ENCODE assay signal across 27 cellular contexts in the genomic region with DNA sequence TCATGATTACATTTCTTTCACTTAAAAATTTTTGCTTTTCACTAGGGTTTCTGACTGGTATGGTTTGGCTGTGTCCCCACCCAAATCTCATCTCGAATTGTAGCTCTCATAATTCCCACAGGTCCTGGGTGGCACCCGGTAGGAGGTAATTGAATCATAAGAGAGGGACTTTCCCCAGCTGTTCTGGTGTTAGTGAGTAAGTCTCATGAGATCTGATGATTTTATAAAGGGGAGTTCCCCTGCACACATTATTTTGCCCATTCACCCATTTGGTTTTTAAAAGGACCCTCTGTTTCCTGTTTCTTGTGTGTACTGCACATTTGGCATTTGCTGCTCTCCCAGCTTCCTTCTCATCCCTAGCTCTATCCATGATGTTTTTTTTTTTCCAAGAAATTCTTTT. TPM values are rescaled to one million over a fixed set of nuclear protein-coding genes. Genes with fewer than 3 reads are reported as not detected.
DNase-seq lines count a peak whose midpoint lies in the region; ATAC-seq, FAIRE-seq and TF ChIP-seq lines count a peak whose summit lies in the region.
"Had no signal": no experiment of that assay in that cellular context is flagged by ENCODE, and none has a peak within 500 bp of the region (broad histone marks: within the 10 kb centered on the region; RNA-seq: fewer than 3 reads in every experiment).

No MANE protein-coding gene starts in this region.

- no peak overlapping the region for H3K27ac Mint-ChIP-seq in activated T-helper 17 cell treated with anti-CD3 and anti-CD28 coated beads, Interleukin-2, amount 50 U/mL, for 72 hours
- H3K27ac Mint-ChIP-seq: activated CD4-positive, alpha-beta memory T cell treated with anti-CD3 and anti-CD28 coated beads, Interleukin-2, amount 10 ng/mL, durations not matched to agents 7 days and 5 days; brain; CD14-positive monocyte; H9; naive thymus-derived CD4-positive, alpha-beta T cell had no signal

- no peaks in the 10 kb centered on the region for H3K27me3 Mint-ChIP-seq in activated T-helper 17 cell treated with anti-CD3 and anti-CD28 coated beads, Interleukin-2, amount 50 U/mL, for 72 hours
- H3K27me3 Mint-ChIP-seq: activated CD4-positive, alpha-beta memory T cell treated with anti-CD3 and anti-CD28 coated beads, Interleukin-2, amount 10 ng/mL, durations not matched to agents 7 days and 5 days; naive thymus-derived CD4-positive, alpha-beta T cell had no signal

- no peak for TF ChIP-seq CTCF in kidney epithelial cell (IDR thresholded peaks at IDR 0.05; ENCODE audit: insufficient read depth, low read length, poor library complexity, severe bottlenecking)

- H3K36me3 ChIP-seq in kidney epithelial cell (ENCODE audit: control insufficient read depth, insufficient read depth, low read length) = no peaks in the 10 kb centered on the region
- H3K36me3 ChIP-seq: prostate gland had no signal

- peak; percentile 71 for ATAC-seq in HG02610 (IDR thresholded peaks at IDR 0.05; ENCODE audit: unreplicated experiment)
- ATAC-seq in activated T-helper 17 cell treated with anti-CD3 and anti-CD28 coated beads, Interleukin-2, amount 50 U/mL, for 72 hours (replicated peaks) = peak; percentile 49
- ATAC-seq in GM19455 (IDR thresholded peaks at IDR 0.05; ENCODE audit: unreplicated experiment) = no peak
- no peak for ATAC-seq in GM19467 (IDR thresholded peaks at IDR 0.05; ENCODE audit: unreplicated experiment)
- ATAC-seq: activated CD4-positive, CD25-positive, alpha-beta regulatory T cell treated with anti-CD3 and anti-CD28 coated beads, Interleukin-2, amount 50 U/mL, for 24 hours; left colon; naive thymus-derived CD4-positive, alpha-beta T cell had no signal

- DNase-seq in Daoy (ENCODE audit: low read depth) (peak; percentile 30), kidney epithelial cell (ENCODE audit: low read depth) (peak; percentile 45), NCI-H1694 treated with DMSO at 0.1 percent for 48 hours (lab: John Stamatoyannopoulos, UW) (no peak), GM19239 (ENCODE audit: insufficient read length, low spot score) (no peak)
- DNase-seq: activated CD4-positive, alpha-beta memory T cell treated with anti-CD3 and anti-CD28 coated beads, Interleukin-2, amount 10 ng/mL, durations not matched to agents 7 days and 5 days; activated effector memory CD4-positive, alpha-beta T cell treated with Interleukin-2 at 50 U/mL for 16 hours; effector CD4-positive, alpha-beta T cell; H9; head of caudate nucleus; KG1; left colon; naive thymus-derived CD4-positive, alpha-beta T cell; NCI-H146; NCI-H446 treated with DMSO at 0.1 percent for 48 hours; NCI-H82; RPMI8226; stimulated activated naive CD4-positive, alpha-beta T cell treated with Interleukin-2 at 50 U/mL for 16 hours; T-helper 1 cell had no signal

- no peak overlapping the region for H3K4me3 Mint-ChIP-seq in activated T-helper 17 cell treated with anti-CD3 and anti-CD28 coated beads, Interleukin-2, amount 50 U/mL, for 72 hours
- H3K4me3 Mint-ChIP-seq: activated CD4-positive, alpha-beta memory T cell treated with anti-CD3 and anti-CD28 coated beads, Interleukin-2, amount 10 ng/mL, durations not matched to agents 7 days and 5 days; brain; CD14-positive monocyte; H9; naive thymus-derived CD4-positive, alpha-beta T cell had no signal

- no peak for FAIRE-seq in GM19239 (lab: Jason Lieb, UNC)
- FAIRE-seq: TTC549 had no signal

- no peaks in the 10 kb centered on the region for H3K27me3 ChIP-seq in kidney epithelial cell (ENCODE audit: control insufficient read depth, insufficient read depth, low read length)

- peaks cover 10% of the 10 kb centered on the region for H3K9me3 Mint-ChIP-seq in activated T-helper 17 cell treated with anti-CD3 and anti-CD28 coated beads, Interleukin-2, amount 50 U/mL, for 72 hours
- H3K9me3 Mint-ChIP-seq: activated CD4-positive, alpha-beta memory T cell treated with anti-CD3 and anti-CD28 coated beads, Interleukin-2, amount 10 ng/mL, durations not matched to agents 7 days and 5 days; brain; H9 had no signal

- no peaks in the 10 kb centered on the region for H3K36me3 Mint-ChIP-seq in activated T-helper 17 cell treated with anti-CD3 and anti-CD28 coated beads, Interleukin-2, amount 50 U/mL, for 72 hours (ENCODE audit: low read depth)
- H3K36me3 Mint-ChIP-seq: brain; CD14-positive monocyte; naive thymus-derived CD4-positive, alpha-beta T cell had no signal

- H3K4me3 ChIP-seq in kidney epithelial cell (ENCODE audit: low read depth, low read length) = no peak overlapping the region
- H3K4me3 ChIP-seq: prostate gland had no signal

- H3K4me1 Mint-ChIP-seq in activated T-helper 17 cell treated with anti-CD3 and anti-CD28 coated beads, Interleukin-2, amount 50 U/mL, for 72 hours = no peaks in the 10 kb centered on the region
- H3K4me1 Mint-ChIP-seq: activated CD4-positive, alpha-beta memory T cell treated with anti-CD3 and anti-CD28 coated beads, Interleukin-2, amount 10 ng/mL, durations not matched to agents 7 days and 5 days; brain; CD14-positive monocyte; H9 had no signal

RNA-seq across cellular contexts. Expression of a gene that starts 27.8 kb away (rescaled TPM):
- 4.1 and 4.9 TPM in 2 replicates for total RNA-seq in Daoy (2014; rRNA removed; shearing (Covaris generic))
- not detected for total RNA-seq in activated T-helper 17 cell treated with anti-CD3 and anti-CD28 coated beads, Interleukin-2, amount 50 U/mL, for 72 hours
- 7.1 and 7.5 TPM in 2 replicates for total RNA-seq in kidney epithelial cell
- total RNA-seq: activated CD4-positive, alpha-beta memory T cell treated with anti-CD3 and anti-CD28 coated beads, Interleukin-2, amount 10 ng/mL, durations not matched to agents 7 days and 5 days; left colon; naive thymus-derived CD4-positive, alpha-beta T cell had no signal

Comparison
In these comparisons a context has a peak if more than half of its experiments do, and no peak if none do; other contexts are left out.
1. DNase-seq: peak in Daoy (single experiment) and kidney epithelial cell (single experiment); none in NCI-H1694 treated with DMSO at 0.1 percent for 48 hours (single experiment) and GM19239 (single experiment).
2. ATAC-seq: peak in HG02610 (single experiment) and activated T-helper 17 cell treated with anti-CD3 and anti-CD28 coated beads, Interleukin-2, amount 50 U/mL, for 72 hours (single experiment); none in GM19455 (single experiment) and GM19467 (single experiment).